Comparison of ENCODE assay signal across 8 cellular contexts in the genomic region with DNA sequence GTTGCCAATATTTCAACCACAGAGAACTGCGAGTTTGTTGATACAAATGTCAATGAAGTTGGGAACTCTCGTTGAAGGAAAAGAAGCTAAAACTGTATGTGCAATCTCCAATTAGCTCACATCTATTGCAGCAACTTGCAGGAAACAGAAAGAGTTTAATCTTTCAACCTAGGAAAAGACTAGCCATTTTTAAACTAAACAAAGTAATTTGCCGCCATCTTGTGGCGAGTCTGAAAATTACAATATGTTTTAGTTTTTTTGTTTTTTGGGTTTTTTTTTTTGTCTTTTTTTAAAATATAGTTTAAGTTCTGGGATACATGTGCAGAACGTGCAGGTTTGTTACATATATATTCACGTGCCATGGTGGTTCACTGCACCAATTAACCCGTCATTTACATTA.
DNase-seq lines count a peak whose midpoint lies in the region; ATAC-seq and TF ChIP-seq lines count a peak whose summit lies in the region.

No MANE protein-coding gene starts in this region.

- H3K4me3 ChIP-seq in adipocyte (ENCODE audit: low read length) (no peak overlapping the region), liver (ENCODE audit: low read depth in 1 of 3, low read length in 3 of 3) (no peak overlapping the region)

- H3K36me3 ChIP-seq in adipocyte (ENCODE audit: control insufficient read depth, insufficient read depth, low read length, severe bottlenecking) (no peaks in the 10 kb centered on the region), liver (ENCODE audit: control insufficient read depth in 4 of 4, insufficient read depth in 3 of 4, low read depth in 1 of 4, low read length in 3 of 4) (no peaks in the 10 kb centered on the region)

- H3K27ac ChIP-seq in liver (ENCODE audit: low read depth in 1 of 2, low read length in 2 of 2), result no peak overlapping the region

- TF ChIP-seq RAD21 in liver (IDR thresholded peaks at IDR 0.05), result peak; percentile 71 to 75

- peak; percentile 36 for TF ChIP-seq CTCF in liver (IDR thresholded peaks at IDR 0.05; ENCODE audit: low read depth, low read length, missing input control)

- 3% methylated on average over 7 of the region's 7 CpGs for WGBS in liver

- H3K4me1 ChIP-seq in adipocyte (ENCODE audit: control insufficient read depth, insufficient read depth, low read length), result peaks cover 5% of the 10 kb centered on the region
- no peaks in the 10 kb centered on the region for H3K4me1 ChIP-seq in liver (ENCODE audit: control insufficient read depth in 4 of 4, insufficient read depth in 4 of 4, low read length in 3 of 4)

- H3K27me3 ChIP-seq in adipocyte (replicated peaks; ENCODE audit: control insufficient read depth, insufficient read depth, low read length) (no peaks in the 10 kb centered on the region), liver (ENCODE audit: control insufficient read depth in 4 of 4, insufficient read depth in 4 of 4, low read length in 3 of 4) (peaks cover 0 to 7% (median 0%) of the 10 kb centered on the region in 4 donors)

- H3K9me3 ChIP-seq in adipocyte (ENCODE audit: control insufficient read depth, low read length) (no peaks in the 10 kb centered on the region), liver (ENCODE audit: control insufficient read depth in 4 of 4, low read length in 3 of 4) (no peaks in the 10 kb centered on the region)

- no peak for ATAC-seq in HG02840 (IDR thresholded peaks at IDR 0.05; ENCODE audit: low FRiP score, unreplicated experiment)
- no peak for ATAC-seq in GM18517 (IDR thresholded peaks at IDR 0.05; ENCODE audit: unreplicated experiment)
- no peak for ATAC-seq in GM21447 (IDR thresholded peaks at IDR 0.05; ENCODE audit: unreplicated experiment)

- DNase-seq in NCI-H2171 treated with DMSO at 0.1 percent for 48 hours (lab: John Stamatoyannopoulos, UW) (peak; percentile 36), NCI-H2171 (lab: John Stamatoyannopoulos, UW) (no peak), LoVo (ENCODE audit: low spot score) (peak; percentile 11), adipocyte (ENCODE audit: low read depth) (peak; percentile 81)

- peak overlapping the region; percentile 10 for H3K9ac ChIP-seq in adipocyte (ENCODE audit: low read length)
- H3K9ac ChIP-seq in liver (ENCODE audit: low read depth in 1 of 2, low read length in 2 of 2), result no peak overlapping the region

TF ChIP-seq in liver, 16 proteins besides CTCF, POLR2A, EP300 and RAD21:
- no peak for TF ChIP-seq GABPA (IDR thresholded peaks at IDR 0.05 in 1 of 2, conservative IDR thresholded peaks at IDR 0.05 in 1 of 2)
- no peak for TF ChIP-seq FOXA2 (IDR thresholded peaks at IDR 0.05)
- TF ChIP-seq, protein P1, sequence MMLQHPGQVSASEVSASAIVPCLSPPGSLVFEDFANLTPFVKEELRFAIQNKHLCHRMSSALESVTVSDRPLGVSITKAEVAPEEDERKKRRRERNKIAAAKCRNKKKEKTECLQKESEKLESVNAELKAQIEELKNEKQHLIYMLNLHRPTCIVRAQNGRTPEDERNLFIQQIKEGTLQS (IDR thresholded peaks at IDR 0.05), result no peak
- TF ChIP-seq SP1 (IDR thresholded peaks at IDR 0.05), result no peak
TF ChIP-seq in liver: peak in this region for 0.
